In genomic region chr5:64612349-64612961, GRCh38 we compare ENCODE assay signal across 8 cellular contexts.
DNase-seq lines count a peak whose midpoint lies in the region; ATAC-seq, FAIRE-seq and TF ChIP-seq lines count a peak whose summit lies in the region.

No MANE protein-coding gene starts in this region.

- TF ChIP-seq EP300 in H1 (IDR thresholded peaks at IDR 0.05; ENCODE audit: borderline replicate concordance in 1 of 2, low read depth in 2 of 2, low read length in 2 of 2) = no peak

- no peak overlapping the region for H3K4ac ChIP-seq in H1 (replicated peaks; ENCODE audit: insufficient read length, low read depth, low read length)

- H3K9me3 ChIP-seq in H1 (ENCODE audit: insufficient read depth in 2 of 2, low read depth in 1 of 2, low read length in 1 of 2) (no peaks in the 10 kb centered on the region), T-helper 17 cell (ENCODE audit: control insufficient read depth, low read length, poor library complexity, severe bottlenecking) (no peaks in the 10 kb centered on the region)

- H2AFZ ChIP-seq in H1 (ENCODE audit: low read length) = no peak overlapping the region

- 23% methylated on average over 5 of the region's 5 CpGs; no CpG with 5 or more reads in 1 of the 2 experiments for WGBS in H1 (ENCODE audit: extremely low coverage in 1 of 2, insufficient coverage in 1 of 2, insufficient read length in 1 of 2, insufficient replicate concordance in 2 of 2, low coverage in 1 of 2, low lambda C conversion rate in 2 of 2, missing lambda C conversion rate in 1 of 2), 2 experiments

- peak in 2 of 3 experiments; percentile 82; a peak in 3 of 4 replicates for TF ChIP-seq CTCF in H1 (IDR thresholded peaks at IDR 0.05; ENCODE audit: control extremely low read depth in 1 of 3, insufficient read depth in 1 of 3, low read depth in 1 of 3, low read length in 3 of 3)

- H3K79me2 ChIP-seq in H1 (ENCODE audit: control insufficient read depth in 1 of 2, insufficient read depth in 2 of 2, low read length in 2 of 2) = no peaks in the 10 kb centered on the region

- no peak overlapping the region for H3K4me3 ChIP-seq in H1 (ENCODE audit: extremely low read depth in 1 of 4, insufficient read depth in 2 of 4, low read depth in 3 of 4, low read length in 4 of 4)

- no peaks in the 10 kb centered on the region for H4K20me1 ChIP-seq in H1 (replicated peaks in 1 of 2; ENCODE audit: control insufficient read depth in 1 of 2, insufficient read depth in 2 of 2, low read length in 2 of 2)

- peak; percentile 96 for TF ChIP-seq RAD21 in H1 (IDR thresholded peaks at IDR 0.05 in 1 of 2, conservative IDR thresholded peaks at IDR 0.05 in 1 of 2; ENCODE audit: low read depth in 2 of 2, low read length in 2 of 2)

- H2BK120ac ChIP-seq in H1 (replicated peaks; ENCODE audit: low read depth, low read length) = no peak overlapping the region

- DNase-seq in SHP77 (lab: John Stamatoyannopoulos, UW) (peak; percentile 18 to 49), SHP77 treated with DMSO at 0.1 percent for 48 hours (lab: John Stamatoyannopoulos, UW) (no peak), NOMO-1 treated with DMSO at 0.1 percent for 48 hours (lab: John Stamatoyannopoulos, UW; ENCODE audit: unreplicated experiment) (peak; percentile 7), H1 (ENCODE audit: low read depth in 1 of 2, low spot score in 2 of 2) (no peak), medulla oblongata (ENCODE audit: extremely low spot score) (peak; percentile 80), GF-D8 (lab: John Stamatoyannopoulos, UW) (no peak), T-helper 17 cell (no peak)

- no peak overlapping the region for H3K9ac ChIP-seq in H1 (replicated peaks in 1 of 4; ENCODE audit: extremely low read depth in 1 of 4, low read depth in 3 of 4, low read length in 3 of 4)

- H2BK5ac ChIP-seq in H1 (ENCODE audit: low read depth, low read length) = no peak overlapping the region

- no peak overlapping the region for H3K27ac Mint-ChIP-seq in T-helper 17 cell

- H3K4me2 ChIP-seq in H1 (ENCODE audit: insufficient read depth in 1 of 2, low read depth in 2 of 2, low read length in 2 of 2) = no peak overlapping the region

- no peak overlapping the region for H2BK15ac ChIP-seq in H1 (ENCODE audit: low read length)

- FAIRE-seq in H1 (lab: Jason Lieb, UNC) = peak; percentile 92

- H3K18ac ChIP-seq in H1 (ENCODE audit: extremely low read depth, low read length) = no peak overlapping the region

- no peaks in the 10 kb centered on the region for H3K79me1 ChIP-seq in H1 (ENCODE audit: low read depth, low read length)

- no peak overlapping the region for H3K4me3 Mint-ChIP-seq in T-helper 17 cell

- no peaks in the 10 kb centered on the region for H3K36me3 ChIP-seq in H1 (ENCODE audit: control insufficient read depth in 2 of 4, insufficient read depth in 4 of 4, low read length in 3 of 4)

- H3K36me3 Mint-ChIP-seq in T-helper 17 cell (ENCODE audit: low read depth) = no peaks in the 10 kb centered on the region

- no peak overlapping the region for H2AK5ac ChIP-seq in H1 (ENCODE audit: low read depth, low read length)

- POLR2A ChIA-PET in H1 (lab: Charles Lee; ENCODE audit: partially characterized antibody) = no interaction called here

- H2BK12ac ChIP-seq in H1 (ENCODE audit: low read depth, low read length) = no peak overlapping the region

- TF ChIP-seq POLR2A in H1 (IDR thresholded peaks at IDR 0.05; ENCODE audit: control extremely low read depth in 1 of 2, low read depth in 2 of 2, low read length in 2 of 2) = no peak

- no peaks in the 10 kb centered on the region for H3K4me1 ChIP-seq in H1 (replicated peaks in 1 of 4; ENCODE audit: control insufficient read depth in 3 of 4, insufficient read depth in 4 of 4, low read length in 3 of 4)

- H3K27me3 ChIP-seq in H1 (replicated peaks in 1 of 4; ENCODE audit: control insufficient read depth in 3 of 4, extremely low read depth in 1 of 4, insufficient read depth in 3 of 4, low read length in 3 of 4) = no peaks in the 10 kb centered on the region

- H4K8ac ChIP-seq in H1 (ENCODE audit: extremely low read depth, insufficient read depth, low read length) = no peak overlapping the region

- H3K27ac ChIP-seq in H1 (ENCODE audit: low read depth, low read length) = no peak overlapping the region

- no peak overlapping the region for H4K91ac ChIP-seq in H1 (replicated peaks; ENCODE audit: insufficient read length, low read length)

- H3K56ac ChIP-seq in H1 (replicated peaks; ENCODE audit: insufficient read length, low read depth, low read length) = no peak overlapping the region

- H3K27me3 Mint-ChIP-seq in T-helper 17 cell = peaks cover 33% of the 10 kb centered on the region

- H4K5ac ChIP-seq in H1 (ENCODE audit: insufficient read length, low read depth, low read length) = no peak overlapping the region

- CTCF ChIA-PET in H1 (lab: Charles Lee; ENCODE audit: partially characterized antibody) = interaction anchor here (0.7 to 9.0 kb wide), 39 partner anchors 10 to 904 kb away, joined by 3 to 105 read pairs (median 4); partner anchors contain the start of gene RGS7BP

- no peaks in the 10 kb centered on the region for H3K23me2 ChIP-seq in H1 (ENCODE audit: low read depth, low read length)

- no peak overlapping the region for H2BK20ac ChIP-seq in H1 (ENCODE audit: low read length)

- H3K4me1 Mint-ChIP-seq in T-helper 17 cell = peaks cover 2% of the 10 kb centered on the region

- H3K23ac ChIP-seq in H1 (ENCODE audit: insufficient read length) = no peak overlapping the region

- peak; percentile 35 for ATAC-seq in HG02981 (IDR thresholded peaks at IDR 0.05; ENCODE audit: unreplicated experiment)
- no peak for ATAC-seq in T-helper 17 cell

- no peak overlapping the region for H3K14ac ChIP-seq in H1 (ENCODE audit: insufficient read length)

TF ChIP-seq in H1, 55 proteins besides CTCF, POLR2A, EP300 and RAD21:
- TF ChIP-seq CEBPB (IDR thresholded peaks at IDR 0.05; ENCODE audit: low read depth, low read length) (0 out of 2 replicates have a peak, but pooled peaks have one; percentile 10), CTBP2 (IDR thresholded peaks at IDR 0.05; ENCODE audit: borderline replicate concordance, insufficient read depth, insufficient read length, low read length) (no peak), CHD1 (IDR thresholded peaks at IDR 0.05; ENCODE audit: low read depth, low read length) (no peak)

Comparison
In these comparisons a context has a peak if more than half of its experiments do, and no peak if none do; other contexts are left out.
1. DNase-seq: peak in SHP77 (2 of 2), NOMO-1 treated with DMSO at 0.1 percent for 48 hours (single experiment) and medulla oblongata (single experiment); none in SHP77 treated with DMSO at 0.1 percent for 48 hours (single experiment), H1 (0 of 2), GF-D8 (single experiment) and T-helper 17 cell (0 of 3).